Comparison of ENCODE assay signal across 20 cellular contexts in genomic region chr3:5427021-5427420, GRCh38.
"Had no signal": no experiment of that assay in that cellular context is flagged by ENCODE, and none has a peak within 500 bp of the region (broad histone marks: within the 10 kb centered on the region; RNA-seq: fewer than 3 reads in every experiment).

No MANE protein-coding gene starts in this region.

- DNase-seq: activated gamma-delta T cell, cerebellar nuclear complex had no signal

- H3K27ac Mint-ChIP-seq: activated B cell treated with CpG ODN at 0.5 μM for 24 hours; activated CD4-positive, alpha-beta memory T cell treated with anti-CD3 and anti-CD28 coated beads for 36 hours; activated CD4-positive, alpha-beta T cell treated with anti-CD3 and anti-CD28 coated beads, Interleukin-2, amount 10 ng/mL, durations not matched to agents 7 days and 5 days; activated CD8-positive, alpha-beta T cell treated with anti-CD3 and anti-CD28 coated beads for 36 hours; activated naive CD4-positive, alpha-beta T cell treated with anti-CD3 and anti-CD28 coated beads, Interleukin-2, amount 10 ng/mL, durations not matched to agents 7 days and 5 days; activated naive CD4-positive, alpha-beta T cell treated with anti-CD3 and anti-CD28 coated beads, Interleukin-2, amount 50 U/mL, for 24 hours; activated naive CD8-positive, alpha-beta T cell; activated naive CD8-positive, alpha-beta T cell treated with anti-CD3 and anti-CD28 coated beads, Interleukin-2, amount 10 ng/mL, durations not matched to agents 7 days and 5 days; activated naive CD8-positive, alpha-beta T cell treated with anti-CD3 and anti-CD28 coated beads, Interleukin-2, amount 50 U/mL, for 24 hours; activated T-cell treated with anti-CD3 and anti-CD28 coated beads, Interleukin-2, amount 50 U/mL, for 24 hours; activated T-helper 2 cell treated with anti-CD3 and anti-CD28 coated beads, Interferon-gamma antibody, Interleukin-2, Interleukin-4, amounts not matched to agents 10 μg/mL and 5 μg/mL and 100 μg/mL, durations not matched to agents 14 hours and 24 hours and 36 hours; T-helper 1 cell treated with Interleukin-12 subunit alpha and Interleukin-12 subunit beta and Interleukin-4 antibody, amounts not matched to agents 30 μg/mL and 1 μg/mL, for 36 hours; T-helper 2 cell treated with Interferon-gamma antibody and Interleukin-4, amounts not matched to agents 5 μg/mL and 100 μg/mL, for 36 hours had no signal

- H3K4me3 Mint-ChIP-seq: activated B cell treated with CpG ODN at 0.5 μM for 24 hours; activated CD4-positive, alpha-beta memory T cell treated with anti-CD3 and anti-CD28 coated beads for 36 hours; activated CD4-positive, alpha-beta T cell treated with anti-CD3 and anti-CD28 coated beads, Interleukin-2, amount 10 ng/mL, durations not matched to agents 7 days and 5 days; activated CD8-positive, alpha-beta T cell treated with anti-CD3 and anti-CD28 coated beads for 36 hours; activated naive CD4-positive, alpha-beta T cell treated with anti-CD3 and anti-CD28 coated beads, Interleukin-2, amount 10 ng/mL, durations not matched to agents 7 days and 5 days; activated naive CD4-positive, alpha-beta T cell treated with anti-CD3 and anti-CD28 coated beads, Interleukin-2, amount 50 U/mL, for 24 hours; activated naive CD8-positive, alpha-beta T cell; activated naive CD8-positive, alpha-beta T cell treated with anti-CD3 and anti-CD28 coated beads, Interleukin-2, amount 10 ng/mL, durations not matched to agents 7 days and 5 days; activated naive CD8-positive, alpha-beta T cell treated with anti-CD3 and anti-CD28 coated beads, Interleukin-2, amount 50 U/mL, for 24 hours; activated T-cell treated with anti-CD3 and anti-CD28 coated beads, Interleukin-2, amount 50 U/mL, for 24 hours; central memory CD8-positive, alpha-beta T cell; T-helper 1 cell treated with Interleukin-12 subunit alpha and Interleukin-12 subunit beta and Interleukin-4 antibody, amounts not matched to agents 30 μg/mL and 1 μg/mL, for 36 hours; T-helper 2 cell treated with Interferon-gamma antibody and Interleukin-4, amounts not matched to agents 5 μg/mL and 100 μg/mL, for 36 hours had no signal

- H3K27me3 ChIP-seq: ascending aorta, cardiac muscle cell had no signal

- H3K27ac ChIP-seq: ascending aorta, cardiac muscle cell had no signal

- H3K4me1 Mint-ChIP-seq: activated naive CD4-positive, alpha-beta T cell treated with anti-CD3 and anti-CD28 coated beads, Interleukin-2, amount 10 ng/mL, durations not matched to agents 7 days and 5 days; central memory CD8-positive, alpha-beta T cell had no signal

- H3K4me3 ChIP-seq: ascending aorta, cardiac muscle cell had no signal

- H3K9me3 Mint-ChIP-seq: activated B cell treated with CpG ODN at 0.5 μM for 24 hours; activated CD4-positive, alpha-beta memory T cell treated with anti-CD3 and anti-CD28 coated beads for 36 hours; activated CD4-positive, alpha-beta T cell treated with anti-CD3 and anti-CD28 coated beads, Interleukin-2, amount 10 ng/mL, durations not matched to agents 7 days and 5 days; activated CD8-positive, alpha-beta T cell treated with anti-CD3 and anti-CD28 coated beads for 36 hours; activated naive CD4-positive, alpha-beta T cell treated with anti-CD3 and anti-CD28 coated beads, Interleukin-2, amount 10 ng/mL, durations not matched to agents 7 days and 5 days; activated naive CD4-positive, alpha-beta T cell treated with anti-CD3 and anti-CD28 coated beads, Interleukin-2, amount 50 U/mL, for 24 hours; activated naive CD8-positive, alpha-beta T cell treated with anti-CD3 and anti-CD28 coated beads, Interleukin-2, amount 10 ng/mL, durations not matched to agents 7 days and 5 days; activated naive CD8-positive, alpha-beta T cell treated with anti-CD3 and anti-CD28 coated beads, Interleukin-2, amount 50 U/mL, for 24 hours; activated T-cell treated with anti-CD3 and anti-CD28 coated beads, Interleukin-2, amount 50 U/mL, for 24 hours; activated T-helper 2 cell treated with anti-CD3 and anti-CD28 coated beads, Interferon-gamma antibody, Interleukin-2, Interleukin-4, amounts not matched to agents 10 μg/mL and 5 μg/mL and 100 μg/mL, durations not matched to agents 14 hours and 24 hours and 36 hours; central memory CD8-positive, alpha-beta T cell; T-helper 1 cell treated with Interleukin-12 subunit alpha and Interleukin-12 subunit beta and Interleukin-4 antibody, amounts not matched to agents 30 μg/mL and 1 μg/mL, for 36 hours; T-helper 2 cell treated with Interferon-gamma antibody and Interleukin-4, amounts not matched to agents 5 μg/mL and 100 μg/mL, for 36 hours had no signal

- H3K27me3 Mint-ChIP-seq: central memory CD8-positive, alpha-beta T cell had no signal

- H3K36me3 Mint-ChIP-seq: activated CD4-positive, alpha-beta memory T cell treated with anti-CD3 and anti-CD28 coated beads for 36 hours; activated naive CD4-positive, alpha-beta T cell treated with anti-CD3 and anti-CD28 coated beads, Interleukin-2, amount 10 ng/mL, durations not matched to agents 7 days and 5 days; activated naive CD4-positive, alpha-beta T cell treated with anti-CD3 and anti-CD28 coated beads, Interleukin-2, amount 50 U/mL, for 24 hours; activated naive CD8-positive, alpha-beta T cell; activated naive CD8-positive, alpha-beta T cell treated with anti-CD3 and anti-CD28 coated beads, Interleukin-2, amount 10 ng/mL, durations not matched to agents 7 days and 5 days; brain had no signal

- H3K36me3 ChIP-seq: ascending aorta, cardiac muscle cell had no signal

- H3K9me3 ChIP-seq: ascending aorta had no signal

- FAIRE-seq: TTC549 had no signal

- H3K4me1 ChIP-seq: ascending aorta had no signal
